Comparison of ENCODE assay signal across 20 cellular contexts in the genomic region with DNA sequence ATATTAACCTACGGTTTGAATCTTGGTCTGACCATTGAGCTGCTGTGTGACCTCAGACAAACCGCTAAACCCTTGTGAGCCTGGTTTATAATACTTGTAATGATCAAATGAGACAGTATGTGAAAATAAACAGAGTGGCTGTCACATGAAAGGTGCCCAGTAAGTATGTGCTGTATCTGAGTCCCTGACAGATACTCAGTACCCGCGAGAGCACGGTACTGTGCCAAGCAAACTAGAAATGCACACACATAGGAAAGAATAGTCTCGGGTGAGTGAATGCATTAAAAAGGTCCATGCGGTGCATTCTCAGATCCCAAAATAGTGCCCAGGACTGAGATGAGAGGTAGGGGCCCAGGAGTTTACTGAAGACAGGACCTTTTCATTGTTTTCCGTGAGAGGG.
DNase-seq lines count a peak whose midpoint lies in the region; ATAC-seq, FAIRE-seq and TF ChIP-seq lines count a peak whose summit lies in the region.
"Had no signal": no experiment of that assay in that cellular context is flagged by ENCODE, and none has a peak within 500 bp of the region (broad histone marks: within the 10 kb centered on the region; RNA-seq: fewer than 3 reads in every experiment).

No MANE protein-coding gene starts in this region.

- H3K4me1 ChIP-seq in left lung: peaks cover 13 to 16% of the 10 kb centered on the region in 2 donors
- peaks cover 25 to 26% of the 10 kb centered on the region in 2 donors for H3K4me1 ChIP-seq in thyroid gland
- H3K4me1 ChIP-seq: SJCRH30 had no signal

- H3K36me3 ChIP-seq in left lung (no peaks in the 10 kb centered on the region), thyroid gland (no peaks in the 10 kb centered on the region)
- H3K36me3 ChIP-seq: SJCRH30 had no signal

- intact Hi-C loops in left lung (cut with DNase I): no loop called here
- intact Hi-C loops in thyroid gland (cut with DNase I): no loop called here

- WGBS in thyroid gland, 2 donors: 63 to 64% methylated on average over 8 of the region's 8 CpGs

- peaks cover 4 to 10% of the 10 kb centered on the region in 2 donors for H3K9me3 Mint-ChIP-seq in effector memory CD8-positive, alpha-beta T cell

- H3K4me3 ChIP-seq in left lung: no peak overlapping the region
- no peak overlapping the region for H3K4me3 ChIP-seq in thyroid gland (replicated peaks in 1 of 3)
- H3K4me3 ChIP-seq: GM12878, GM23248, SJCRH30 had no signal

- H3K4me3 Mint-ChIP-seq in effector memory CD8-positive, alpha-beta T cell: peak overlapping the region; percentile 70 to 71
- H3K4me3 Mint-ChIP-seq: H9 had no signal

- TF ChIP-seq CTCF in RWPE1 (conservative IDR thresholded peaks at IDR 0.05; ENCODE audit: low read depth): no peak
- TF ChIP-seq CTCF in left lung (IDR thresholded peaks at IDR 0.05): no peak
- no peak for TF ChIP-seq CTCF in thyroid gland (IDR thresholded peaks at IDR 0.05)

- no peaks in the 10 kb centered on the region for H3K36me3 Mint-ChIP-seq in effector memory CD8-positive, alpha-beta T cell (ENCODE audit: insufficient read depth)

- CTCF ChIA-PET in RWPE1 (lab: Yijun Ruan, JAX): no interaction called here

- peak overlapping the region; percentile 20 to 76 for H3K27ac Mint-ChIP-seq in effector memory CD8-positive, alpha-beta T cell
- H3K27ac Mint-ChIP-seq: H9 had no signal

- H3K27ac ChIP-seq in RWPE1: peak overlapping the region; percentile 18
- H3K27ac ChIP-seq in left lung: peak overlapping the region; percentile 23 to 39
- peak overlapping the region in 2 of 3 donors; percentile 12 to 39 for H3K27ac ChIP-seq in thyroid gland
- H3K27ac ChIP-seq: GM23248, KMS-11, SJCRH30 had no signal

- peaks cover 0 to 15% of the 10 kb centered on the region in 2 donors for H3K27me3 Mint-ChIP-seq in effector memory CD8-positive, alpha-beta T cell

- ATAC-seq in effector memory CD8-positive, alpha-beta T cell (replicated peaks): no peak
- peak; percentile 51 for ATAC-seq in left lung
- no peak for ATAC-seq in GM18520 (IDR thresholded peaks at IDR 0.05; ENCODE audit: unreplicated experiment)
- ATAC-seq: GM12878 had no signal

- POLR2A ChIA-PET in RWPE1 (lab: Yijun Ruan, JAX; ENCODE audit: low non-redundant PET): no interaction called here

- no peaks in the 10 kb centered on the region for H3K9me3 ChIP-seq in left lung
- H3K9me3 ChIP-seq in thyroid gland: no peaks in the 10 kb centered on the region
- H3K9me3 ChIP-seq: SJCRH30 had no signal

- no peak for TF ChIP-seq POLR2A in thyroid gland (IDR thresholded peaks at IDR 0.05)

- no peak for FAIRE-seq in HTR-8/SVneo (lab: Jason Lieb, UNC)
- FAIRE-seq: GM12878 had no signal

- H3K27me3 ChIP-seq in left lung (no peaks in the 10 kb centered on the region), thyroid gland (no peaks in the 10 kb centered on the region)

- no peak for DNase-seq in RWPE1 (ENCODE audit: low spot score)
- DNase-seq in effector memory CD8-positive, alpha-beta T cell: no peak
- no peak for DNase-seq in left lung
- peak in 1 of 2 donors; percentile 28 for DNase-seq in thyroid gland
- DNase-seq in HTR-8/SVneo (ENCODE audit: insufficient read length, low spot score): no peak
- DNase-seq in NCI-H1105 treated with DMSO at 0.1 percent for 48 hours (lab: John Stamatoyannopoulos, UW): no peak
- DNase-seq: CD4-positive, alpha-beta memory T cell; DND-41; GM23248; H9; NCI-H1092 treated with DMSO at 0.1 percent for 48 hours; NCI-H146; NCI-H2029; NCI-H226; NCI-H510A treated with DMSO at 0.1 percent for 48 hours; NCI-H748 treated with DMSO at 0.1 percent for 48 hours; SJCRH30 had no signal

- peaks cover 23 to 33% of the 10 kb centered on the region in 2 donors for H3K4me1 Mint-ChIP-seq in effector memory CD8-positive, alpha-beta T cell (ENCODE audit: low read depth in 2 of 2)
